In genomic region chr4:1168291-1169031, GRCh38 we compare ENCODE assay signal across 11 cellular contexts. TPM values are rescaled to one million over a fixed set of nuclear protein-coding genes. Genes with fewer than 3 reads are reported as not detected.
A peak's percentile ranks its signal among the peaks of the same experiment; 100 is the strongest.
DNase-seq lines count a peak whose midpoint lies in the region; ATAC-seq and TF ChIP-seq lines count a peak whose summit lies in the region.
"Had no signal": no experiment of that assay in that cellular context is flagged by ENCODE, and none has a peak within 500 bp of the region (broad histone marks: within the 10 kb centered on the region; RNA-seq: fewer than 3 reads in every experiment).

No MANE protein-coding gene starts in this region.

- no peak overlapping the region for H4K5ac ChIP-seq in H9 (ENCODE audit: insufficient read length, low read depth, low read length)

- H3K56ac ChIP-seq in H9 (ENCODE audit: insufficient read length, low read depth, low read length), result no peak overlapping the region

- H3K9ac ChIP-seq in H9 (ENCODE audit: extremely low read depth, insufficient read length, low read length), result no peak overlapping the region
- H3K9ac ChIP-seq in mesenchymal stem cell (ENCODE audit: low read length), result peak overlapping the region; percentile 77

- H4K91ac ChIP-seq in H9 (ENCODE audit: insufficient read length, low read depth, low read length), result no peak overlapping the region
- peak overlapping the region; percentile 81 for H4K91ac ChIP-seq in mesenchymal stem cell (ENCODE audit: low read length)

- no peak overlapping the region for H3K27ac ChIP-seq in CD4-positive, CD25-positive, alpha-beta regulatory T cell (ENCODE audit: insufficient read depth, low read length, poor library complexity, severe bottlenecking)
- H3K27ac ChIP-seq in H9 (ENCODE audit: insufficient read length, low read depth, low read length) (no peak overlapping the region), mesenchymal stem cell (ENCODE audit: low read length, poor library complexity, severe bottlenecking) (peak overlapping the region; percentile 35)

- no peaks in the 10 kb centered on the region for H3K9me3 ChIP-seq in CD4-positive, CD25-positive, alpha-beta regulatory T cell (ENCODE audit: control insufficient read depth in 2 of 2, low read length in 2 of 2)
- H3K9me3 ChIP-seq in H9 (ENCODE audit: control insufficient read depth, low read depth, low read length) (no peaks in the 10 kb centered on the region), mesenchymal stem cell (ENCODE audit: control insufficient read depth, low read length) (no peaks in the 10 kb centered on the region)

- no peak overlapping the region for H3K23ac ChIP-seq in H9 (ENCODE audit: insufficient read length, low read depth, low read length)
- peak overlapping the region in 1 of 2 experiments; percentile 94 for H3K23ac ChIP-seq in mesenchymal stem cell (ENCODE audit: low read length in 2 of 2)

- peaks cover 0 to 34% (median 8%) of the 10 kb centered on the region in 4 donors for H3K4me1 Mint-ChIP-seq in CD4-positive, CD25-positive, alpha-beta regulatory T cell
- H3K4me1 Mint-ChIP-seq in H9, result peaks cover 4 to 10% of the 10 kb centered on the region in 2 experiments; a peak in 3 of 4 replicates
- H3K4me1 Mint-ChIP-seq in activated CD8-positive, alpha-beta T cell treated with anti-CD3 and anti-CD28 coated beads for 36 hours (ENCODE audit: low read depth), result peaks cover 29% of the 10 kb centered on the region
- H3K4me1 Mint-ChIP-seq in stimulated activated naive CD8-positive, alpha-beta T cell treated with anti-CD3 and anti-CD28 coated beads, Interleukin-15, amount 100 ng/mL, for 72 hours, result peaks cover 51% of the 10 kb centered on the region

- TF ChIP-seq CTCF in H9 (conservative IDR thresholded peaks at IDR 0.05), result no peak
- no peak for TF ChIP-seq CTCF in activated CD8-positive, alpha-beta T cell treated with anti-CD3 and anti-CD28 coated beads for 36 hours (IDR thresholded peaks at IDR 0.05)

- H3K27me3 Mint-ChIP-seq in CD4-positive, CD25-positive, alpha-beta regulatory T cell, result peaks cover 45% of the 10 kb centered on the region
- peaks cover 88% of the 10 kb centered on the region for H3K27me3 Mint-ChIP-seq in H9 (ENCODE audit: low read depth)
- peaks cover 17% of the 10 kb centered on the region for H3K27me3 Mint-ChIP-seq in activated CD8-positive, alpha-beta T cell treated with anti-CD3 and anti-CD28 coated beads for 36 hours
- peaks cover 46% of the 10 kb centered on the region for H3K27me3 Mint-ChIP-seq in stimulated activated naive CD8-positive, alpha-beta T cell treated with anti-CD3 and anti-CD28 coated beads, Interleukin-15, amount 100 ng/mL, for 72 hours

- peak overlapping the region in 1 of 3 donors; percentile 42 for H3K27ac Mint-ChIP-seq in CD4-positive, CD25-positive, alpha-beta regulatory T cell
- no peak overlapping the region for H3K27ac Mint-ChIP-seq in H9
- H3K27ac Mint-ChIP-seq in activated CD8-positive, alpha-beta T cell treated with anti-CD3 and anti-CD28 coated beads for 36 hours, result no peak overlapping the region
- H3K27ac Mint-ChIP-seq in stimulated activated naive CD8-positive, alpha-beta T cell treated with anti-CD3 and anti-CD28 coated beads, Interleukin-15, amount 100 ng/mL, for 72 hours, result peak overlapping the region in 1 of 2 donors; percentile 37

- peaks cover 0 to under 1% (median 0%) of the 10 kb centered on the region in 7 donors for H3K9me3 Mint-ChIP-seq in CD4-positive, CD25-positive, alpha-beta regulatory T cell
- H3K9me3 Mint-ChIP-seq in H9, result peaks cover 4 to 11% of the 10 kb centered on the region in 2 experiments
- H3K9me3 Mint-ChIP-seq in activated CD8-positive, alpha-beta T cell treated with anti-CD3 and anti-CD28 coated beads for 36 hours, result no peaks in the 10 kb centered on the region
- no peaks in the 10 kb centered on the region for H3K9me3 Mint-ChIP-seq in stimulated activated naive CD8-positive, alpha-beta T cell treated with anti-CD3 and anti-CD28 coated beads, Interleukin-15, amount 100 ng/mL, for 72 hours

- no peaks in the 10 kb centered on the region for H3K36me3 ChIP-seq in CD4-positive, CD25-positive, alpha-beta regulatory T cell (ENCODE audit: control insufficient read depth, insufficient read depth, low read length)
- peaks cover 36 to 65% of the 10 kb centered on the region in 2 experiments for H3K36me3 ChIP-seq in mesenchymal stem cell (ENCODE audit: control insufficient read depth in 1 of 2, insufficient read depth in 2 of 2, low read depth in 1 of 2, low read length in 2 of 2)

- no peak overlapping the region for H2BK15ac ChIP-seq in H9 (ENCODE audit: low read depth, low read length)
- H2BK15ac ChIP-seq in mesenchymal stem cell (ENCODE audit: low read depth, poor library complexity, severe bottlenecking), result no peak overlapping the region

- WGBS in H9 (ENCODE audit: extremely low coverage, insufficient read length, low lambda C conversion rate), result no CpG with 5 or more reads among the region's 21 CpGs
- 86% methylated on average over 21 of the region's 21 CpGs for WGBS in mesenchymal stem cell

- no peak overlapping the region for H3K4ac ChIP-seq in H9 (ENCODE audit: low read depth, low read length)
- peak overlapping the region; percentile 34 to 91 for H3K4ac ChIP-seq in mesenchymal stem cell (ENCODE audit: low read depth in 1 of 2, low read length in 2 of 2)

- H2AK5ac ChIP-seq in H9 (ENCODE audit: insufficient read length, low read length) (no peak overlapping the region), mesenchymal stem cell (ENCODE audit: low read length, severe bottlenecking) (no peak overlapping the region)

- H3K4me2 ChIP-seq in H9 (ENCODE audit: insufficient read depth, insufficient read length, low read length) (no peak overlapping the region), mesenchymal stem cell (ENCODE audit: low read length, poor library complexity, severe bottlenecking) (peak overlapping the region; percentile 25)

- intact Hi-C loops in activated CD8-positive, alpha-beta T cell treated with anti-CD3 and anti-CD28 coated beads for 36 hours (cut with micrococcal nuclease), result loop anchor here (5.0 kb wide), 1 partner anchor 119 kb away; the partner anchor contains the start of gene MAEA

- H2AFZ ChIP-seq in H9 (ENCODE audit: low read length) (no peak overlapping the region), mesenchymal stem cell (ENCODE audit: low read depth, low read length) (no peak overlapping the region)

- no peak overlapping the region for H3T11ph ChIP-seq in H9 (ENCODE audit: low read length)

- peaks cover 11% of the 10 kb centered on the region for H3K23me2 ChIP-seq in H9 (ENCODE audit: insufficient read length, low read depth, low read length, poor library complexity, severe bottlenecking)

- H4K20me1 ChIP-seq in H9 (ENCODE audit: control insufficient read depth, insufficient read depth, insufficient read length), result no peaks in the 10 kb centered on the region

- no peak overlapping the region for H2BK20ac ChIP-seq in H9 (ENCODE audit: low read depth, low read length, poor library complexity, severe bottlenecking)

- POLR2A ChIA-PET in activated CD8-positive, alpha-beta T cell treated with anti-CD3 and anti-CD28 coated beads for 36 hours (lab: Charles Lee), result interaction anchor here (0.7 to 2.4 kb wide), 12 partner anchors 12 to 179 kb away, joined by 3 to 11 read pairs (median 4); partner anchors contain the start of gene UVSSA

- H3K36me3 Mint-ChIP-seq in CD4-positive, CD25-positive, alpha-beta regulatory T cell, result no peaks in the 10 kb centered on the region
- H3K36me3 Mint-ChIP-seq in H9 (ENCODE audit: insufficient read depth in 1 of 3, low read depth in 3 of 3), result peaks cover 0 to 2% (median 1%) of the 10 kb centered on the region in 3 experiments; a peak in 3 of 7 replicates
- no peaks in the 10 kb centered on the region for H3K36me3 Mint-ChIP-seq in activated CD8-positive, alpha-beta T cell treated with anti-CD3 and anti-CD28 coated beads for 36 hours (ENCODE audit: low read depth)

- no peak overlapping the region for H2BK12ac ChIP-seq in H9 (ENCODE audit: insufficient read length, low read depth, low read length)
- peak overlapping the region in 1 of 2 experiments; percentile 15 for H2BK12ac ChIP-seq in mesenchymal stem cell (ENCODE audit: low read length in 2 of 2)

- peaks cover 31% of the 10 kb centered on the region for H3K4me1 ChIP-seq in CD4-positive, CD25-positive, alpha-beta regulatory T cell (ENCODE audit: control insufficient read depth, insufficient read depth, low read length, poor library complexity, severe bottlenecking)
- H3K4me1 ChIP-seq in H9 (ENCODE audit: insufficient read depth, low read length) (no peaks in the 10 kb centered on the region), mesenchymal stem cell (ENCODE audit: control insufficient read depth, insufficient read depth, low read depth, low read length) (peaks cover 53% of the 10 kb centered on the region)

- H4K8ac ChIP-seq in H9 (replicated peaks; ENCODE audit: insufficient read length, low read depth, low read length), result no peak overlapping the region
- peak overlapping the region; percentile 92 for H4K8ac ChIP-seq in mesenchymal stem cell (ENCODE audit: low read length)

- DNase-seq in CD4-positive, CD25-positive, alpha-beta regulatory T cell, result no peak
- DNase-seq in H9 (no peak), mesenchymal stem cell (no peak), NCI-H146 treated with DMSO at 0.1 percent for 48 hours (lab: John Stamatoyannopoulos, UW; ENCODE audit: unreplicated experiment) (no peak)
- DNase-seq in activated CD8-positive, alpha-beta T cell treated with anti-CD3 and anti-CD28 coated beads for 36 hours, result no peak
- DNase-seq in stimulated activated CD4-positive, alpha-beta T cell treated with anti-CD3 and anti-CD28 coated beads, Interleukin-4, amount 100 ng/mL, for 1 hour, result no peak
- no peak for DNase-seq in stimulated activated naive CD8-positive, alpha-beta T cell treated with anti-CD3 and anti-CD28 coated beads, Interleukin-15, amount 100 ng/mL, for 72 hours
- DNase-seq: DMS 273 treated with DMSO at 0.1 percent for 48 hours, occipital lobe had no signal

- peak overlapping the region; percentile 85 to 94 (median 88) for H3K4me3 Mint-ChIP-seq in CD4-positive, CD25-positive, alpha-beta regulatory T cell
- peak overlapping the region in 1 of 2 experiments; percentile 76; a peak in 1 of 5 replicates for H3K4me3 Mint-ChIP-seq in H9
- H3K4me3 Mint-ChIP-seq in activated CD8-positive, alpha-beta T cell treated with anti-CD3 and anti-CD28 coated beads for 36 hours, result peak overlapping the region; percentile 76
- H3K4me3 Mint-ChIP-seq in stimulated activated naive CD8-positive, alpha-beta T cell treated with anti-CD3 and anti-CD28 coated beads, Interleukin-15, amount 100 ng/mL, for 72 hours, result peak overlapping the region in 1 of 2 donors; percentile 92

- ATAC-seq in CD4-positive, CD25-positive, alpha-beta regulatory T cell (ENCODE audit: low read depth in 2 of 2), result no peak
- ATAC-seq in activated CD8-positive, alpha-beta T cell treated with anti-CD3 and anti-CD28 coated beads for 36 hours, result no peak
- ATAC-seq in HG02870 (IDR thresholded peaks at IDR 0.05; ENCODE audit: unreplicated experiment), result no peak
- ATAC-seq in stimulated activated naive CD8-positive, alpha-beta T cell treated with anti-CD3 and anti-CD28 coated beads, Interleukin-15, amount 100 ng/mL, for 72 hours, result no peak

- no peak overlapping the region for H3K4me3 ChIP-seq in CD4-positive, CD25-positive, alpha-beta regulatory T cell (ENCODE audit: low read depth, low read length)
- H3K4me3 ChIP-seq in mesenchymal stem cell (ENCODE audit: insufficient read depth in 1 of 2, low read depth in 1 of 2, low read length in 2 of 2), result peak overlapping the region; percentile 22 to 71

- no peaks in the 10 kb centered on the region for H3K79me2 ChIP-seq in H9 (ENCODE audit: insufficient read depth, low read length)

- H2BK5ac ChIP-seq in H9 (ENCODE audit: insufficient read length, low read length) (no peak overlapping the region), mesenchymal stem cell (ENCODE audit: low read depth, low read length, poor library complexity, severe bottlenecking) (no peak overlapping the region)

- peak overlapping the region; percentile 9 for H3K18ac ChIP-seq in H9 (ENCODE audit: insufficient read length, low read depth, low read length)
- H3K18ac ChIP-seq in mesenchymal stem cell (ENCODE audit: low read depth in 1 of 2, low read length in 2 of 2), result peak overlapping the region; percentile 88 to 89

- H3K79me1 ChIP-seq in H9 (ENCODE audit: insufficient read depth, low read depth, low read length, poor library complexity, severe bottlenecking), result no peaks in the 10 kb centered on the region
- peaks cover 20% of the 10 kb centered on the region for H3K79me1 ChIP-seq in mesenchymal stem cell (replicated peaks; ENCODE audit: low read length, poor library complexity, severe bottlenecking)

- CTCF ChIA-PET in activated CD8-positive, alpha-beta T cell treated with anti-CD3 and anti-CD28 coated beads for 36 hours (lab: Charles Lee), result interaction anchor here (1.0 to 4.7 kb wide), 17 partner anchors 10 to 188 kb away, joined by 3 to 39 read pairs (median 5); no protein-coding TSS in a partner anchor

- H2BK120ac ChIP-seq in H9 (ENCODE audit: low read depth, low read length, poor library complexity, severe bottlenecking), result no peak overlapping the region
- peak overlapping the region; percentile 59 for H2BK120ac ChIP-seq in mesenchymal stem cell (ENCODE audit: low read depth, low read length)

- H3K27me3 ChIP-seq in CD4-positive, CD25-positive, alpha-beta regulatory T cell (ENCODE audit: control insufficient read depth, insufficient read depth, low read length), result no peaks in the 10 kb centered on the region
- H3K27me3 ChIP-seq in H9 (ENCODE audit: insufficient read depth, low read length), result peaks cover 48% of the 10 kb centered on the region; the same call in 1 of the 2 replicates
- no peaks in the 10 kb centered on the region for H3K27me3 ChIP-seq in mesenchymal stem cell (ENCODE audit: control insufficient read depth in 1 of 2, insufficient read depth in 1 of 2, low read length in 2 of 2)

- H3K14ac ChIP-seq in H9 (ENCODE audit: insufficient read depth, low read length), result no peak overlapping the region
- peak overlapping the region in 1 of 2 experiments; percentile 98 for H3K14ac ChIP-seq in mesenchymal stem cell (ENCODE audit: low read length in 2 of 2)

RNA-seq across cellular contexts. Expression of gene SPON2, which starts 3.9 kb away (rescaled TPM):
- total RNA-seq in CD4-positive, CD25-positive, alpha-beta regulatory T cell, result 23.9 TPM
- 1 to 10 TPM; 3.4 to 8.1 (median 6.2) TPM for polyA plus RNA-seq in CD4-positive, CD25-positive, alpha-beta regulatory T cell
- total RNA-seq in H9 (2021), result 1.7 and 2.3 TPM in 2 replicates
- total RNA-seq in activated CD8-positive, alpha-beta T cell treated with anti-CD3 and anti-CD28 coated beads for 36 hours, result 10 to 100 TPM in 1 of 2 experiments, 1 to 10 TPM in 1; 9.9 to 10.5 TPM
- polyA plus RNA-seq in mesenchymal stem cell (2013, experiment 1 of 2), result 3,023 TPM
- 3,062 TPM for polyA plus RNA-seq in mesenchymal stem cell (2013, experiment 2 of 2)

RNA-seq across cellular contexts. Expression of gene RNF212, which starts 55.1 kb away (rescaled TPM):
- 3.2 TPM for total RNA-seq in CD4-positive, CD25-positive, alpha-beta regulatory T cell
- 1 to 10 TPM; 2.8 to 5.4 (median 3.2) TPM for polyA plus RNA-seq in CD4-positive, CD25-positive, alpha-beta regulatory T cell
- 3.0 and 3.3 TPM in 2 replicates for total RNA-seq in H9 (2021)
- total RNA-seq in activated CD8-positive, alpha-beta T cell treated with anti-CD3 and anti-CD28 coated beads for 36 hours, result 1 to 10 TPM; 3.0 to 3.3 TPM
- polyA plus RNA-seq in mesenchymal stem cell (2013, experiment 1 of 2), result 2.9 TPM
- 3.2 TPM for polyA plus RNA-seq in mesenchymal stem cell (2013, experiment 2 of 2)
- total RNA-seq: HT-29 had no signal
